In genomic region chr3:71408903-71409302, GRCh38 we compare ENCODE assay signal across 26 cellular contexts.
"Had no signal": no experiment of that assay in that cellular context is flagged by ENCODE, and none has a peak within 500 bp of the region (broad histone marks: within the 10 kb centered on the region; RNA-seq: fewer than 3 reads in every experiment).

No MANE protein-coding gene starts in this region.

- H3K9me3 ChIP-seq: body of pancreas, esophagus muscularis mucosa, heart right ventricle, neutrophil, ovary, right atrium auricular region, thoracic aorta, uterus had no signal

- H3K4me3 ChIP-seq: body of pancreas, esophagus muscularis mucosa, heart right ventricle, ovary, right atrium auricular region, smooth muscle cell, thoracic aorta, uterus had no signal

- H3K4me2 ChIP-seq: smooth muscle cell had no signal

- H3K4me3 Mint-ChIP-seq: nephron progenitor cell; T-helper 1 cell treated with Interleukin-12 subunit alpha and Interleukin-12 subunit beta and Interleukin-4 antibody, amounts not matched to agents 30 μg/mL and 1 μg/mL, for 36 hours had no signal

- ATAC-seq: activated CD4-positive, CD25-positive, alpha-beta regulatory T cell treated with anti-CD3 and anti-CD28 coated beads, Interleukin-2, amount 50 U/mL, for 24 hours; body of pancreas; foreskin keratinocyte; heart right ventricle had no signal

- H3K27ac Mint-ChIP-seq: nephron progenitor cell; T-helper 1 cell treated with Interleukin-12 subunit alpha and Interleukin-12 subunit beta and Interleukin-4 antibody, amounts not matched to agents 30 μg/mL and 1 μg/mL, for 36 hours had no signal

- H3K9me3 Mint-ChIP-seq: nephron progenitor cell; T-helper 1 cell treated with Interleukin-12 subunit alpha and Interleukin-12 subunit beta and Interleukin-4 antibody, amounts not matched to agents 30 μg/mL and 1 μg/mL, for 36 hours had no signal

- DNase-seq: activated CD4-positive, alpha-beta T cell treated with anti-CD3 and anti-CD28 coated beads for 48 hours; activated CD4-positive, alpha-beta T cell treated with anti-CD3 and anti-CD28 coated beads, Interleukin-2, amount 50 U/mL, for 48 hours; activated CD8-positive, alpha-beta memory T cell treated with anti-CD3 and anti-CD28 coated beads for 24 hours; activated effector memory CD4-positive, alpha-beta T cell treated with Interleukin-2 at 50 U/mL for 16 hours; activated naive CD4-positive, alpha-beta T cell treated with Interleukin-2 at 50 U/mL for 16 hours; body of pancreas; dermis blood vessel endothelial cell; effector CD4-positive, alpha-beta T cell; foreskin keratinocyte; heart right ventricle; midbrain; nephron progenitor cell; ovary; stimulated activated CD4-positive, alpha-beta T cell treated with anti-CD3 and anti-CD28 coated beads, Interleukin-1b, Interleukin-23, amount 100 ng/mL, for 48 hours; stimulated activated naive CD4-positive, alpha-beta T cell; T-helper 9 cell; trophoblast cell; uterus had no signal

- H3K27me3 ChIP-seq: body of pancreas, esophagus muscularis mucosa, foreskin keratinocyte, heart right ventricle, neutrophil, ovary, right atrium auricular region, uterus had no signal

- H3K27ac ChIP-seq: body of pancreas, esophagus muscularis mucosa, foreskin keratinocyte, heart right ventricle, neutrophil, ovary, right atrium auricular region, thoracic aorta, uterus, VCaP had no signal

- H3K4me1 ChIP-seq: right atrium auricular region, uterus had no signal

- H3K36me3 ChIP-seq: esophagus muscularis mucosa, heart right ventricle, neutrophil, ovary, right atrium auricular region, thoracic aorta, uterus had no signal
